ENCODE assay signal across 9 cellular contexts in genomic region chr1:8017495-8018310, GRCh38. TPM values are rescaled to one million over a fixed set of nuclear protein-coding genes. Genes with fewer than 3 reads are reported as not detected.
DNase-seq lines count a peak whose midpoint lies in the region; ATAC-seq and TF ChIP-seq lines count a peak whose summit lies in the region.
"Had no signal": no experiment of that assay in that cellular context is flagged by ENCODE, and none has a peak within 500 bp of the region (broad histone marks: within the 10 kb centered on the region; RNA-seq: fewer than 3 reads in every experiment).

No MANE protein-coding gene starts in this region.

- H3K9me3 Mint-ChIP-seq in Calu3 (ENCODE audit: low read depth, unreplicated experiment) (no peaks in the 10 kb centered on the region), endodermal cell (no peaks in the 10 kb centered on the region), neural crest cell (no peaks in the 10 kb centered on the region)
- no peaks in the 10 kb centered on the region for H3K9me3 Mint-ChIP-seq in natural killer cell treated with Interleukin-12 subunit alpha and Interleukin-12 subunit beta and Interleukin-15 and Interleukin-18, amount 100 ng/mL, for 72 hours
- H3K9me3 Mint-ChIP-seq: activated T-helper 1 cell treated with anti-CD3 and anti-CD28 coated beads, Interleukin-12 subunit alpha, Interleukin-12 subunit beta, Interleukin-2, Interleukin-4 antibody, amounts not matched to agents 30 ng/mL and 10 ng/mL and 1 ng/mL, durations not matched to agents 14 hours and 24 hours and 36 hours had no signal

- H3K27me3 Mint-ChIP-seq in Calu3 (ENCODE audit: unreplicated experiment), result no peaks in the 10 kb centered on the region
- no peaks in the 10 kb centered on the region for H3K27me3 Mint-ChIP-seq in endodermal cell (ENCODE audit: insufficient read depth)
- no peaks in the 10 kb centered on the region for H3K27me3 Mint-ChIP-seq in neural crest cell (ENCODE audit: low read depth)
- peaks cover 10 to 24% of the 10 kb centered on the region in 2 donors for H3K27me3 Mint-ChIP-seq in natural killer cell treated with Interleukin-12 subunit alpha and Interleukin-12 subunit beta and Interleukin-15 and Interleukin-18, amount 100 ng/mL, for 72 hours

- ATAC-seq in natural killer cell treated with Interleukin-12 subunit alpha and Interleukin-12 subunit beta and Interleukin-15 and Interleukin-18, amount 100 ng/mL, for 72 hours, result no peak
- ATAC-seq in HG03095 (IDR thresholded peaks at IDR 0.05; ENCODE audit: unreplicated experiment), result no peak

- TF ChIP-seq CTCF in Calu3 (IDR thresholded peaks at IDR 0.05; ENCODE audit: unreplicated experiment) (no peak), endodermal cell (conservative IDR thresholded peaks at IDR 0.05) (no peak), neural crest cell (conservative IDR thresholded peaks at IDR 0.05) (no peak)

- peak overlapping the region; percentile 93 for H3K27ac Mint-ChIP-seq in Calu3 (ENCODE audit: unreplicated experiment)
- H3K27ac Mint-ChIP-seq in endodermal cell, result peak overlapping the region; percentile 67
- H3K27ac Mint-ChIP-seq in neural crest cell (ENCODE audit: unreplicated experiment), result peak overlapping the region; percentile 76
- H3K27ac Mint-ChIP-seq in natural killer cell treated with Interleukin-12 subunit alpha and Interleukin-12 subunit beta and Interleukin-15 and Interleukin-18, amount 100 ng/mL, for 72 hours, result no peak overlapping the region
- H3K27ac Mint-ChIP-seq: activated T-helper 1 cell treated with anti-CD3 and anti-CD28 coated beads, Interleukin-12 subunit alpha, Interleukin-12 subunit beta, Interleukin-2, Interleukin-4 antibody, amounts not matched to agents 30 ng/mL and 10 ng/mL and 1 ng/mL, durations not matched to agents 14 hours and 24 hours and 36 hours had no signal

- H3K9me3 ChIP-seq in endodermal cell (ENCODE audit: control insufficient read depth, low read length), result no peaks in the 10 kb centered on the region

- H3K4me3 ChIP-seq in endodermal cell (ENCODE audit: low read length), result peak overlapping the region; percentile 59

- peaks cover 94% of the 10 kb centered on the region for H3K36me3 Mint-ChIP-seq in Calu3 (ENCODE audit: insufficient read depth, unreplicated experiment)
- H3K36me3 Mint-ChIP-seq in endodermal cell (ENCODE audit: low read depth), result peaks cover 21% of the 10 kb centered on the region
- H3K36me3 Mint-ChIP-seq in neural crest cell (ENCODE audit: low read depth), result no peaks in the 10 kb centered on the region
- no peaks in the 10 kb centered on the region for H3K36me3 Mint-ChIP-seq in natural killer cell treated with Interleukin-12 subunit alpha and Interleukin-12 subunit beta and Interleukin-15 and Interleukin-18, amount 100 ng/mL, for 72 hours

- H3K4me1 ChIP-seq in endodermal cell (ENCODE audit: control insufficient read depth, insufficient read depth, low read length), result peaks cover 23% of the 10 kb centered on the region

- peaks cover 57% of the 10 kb centered on the region for H3K4me1 Mint-ChIP-seq in Calu3 (ENCODE audit: low read depth, unreplicated experiment)
- peaks cover 65% of the 10 kb centered on the region for H3K4me1 Mint-ChIP-seq in endodermal cell
- peaks cover 79% of the 10 kb centered on the region for H3K4me1 Mint-ChIP-seq in neural crest cell
- peaks cover 0 to 8% of the 10 kb centered on the region in 2 donors for H3K4me1 Mint-ChIP-seq in natural killer cell treated with Interleukin-12 subunit alpha and Interleukin-12 subunit beta and Interleukin-15 and Interleukin-18, amount 100 ng/mL, for 72 hours (ENCODE audit: low read depth in 2 of 2)

- peak overlapping the region; percentile 7 for H3K9ac ChIP-seq in endodermal cell (ENCODE audit: extremely low read depth, low read length, poor library complexity, severe bottlenecking)

- H3K27ac ChIP-seq in endodermal cell (ENCODE audit: low read depth, low read length), result peak overlapping the region; percentile 58

- peaks cover 36% of the 10 kb centered on the region for H3K36me3 ChIP-seq in endodermal cell (ENCODE audit: control insufficient read depth, insufficient read depth, low read length)

- CTCF ChIA-PET in Calu3 (lab: Charles Lee), result interaction anchor here (0.9 to 1.3 kb wide), 5 partner anchors 12 to 297 kb away, joined by 3 to 4 read pairs (median 3); no protein-coding TSS in a partner anchor

- no TSS peak for BruUV-seq in Calu3 (replicated peaks; lab: Mats Ljungman, UMichigan)

- no peaks in the 10 kb centered on the region for H3K27me3 ChIP-seq in endodermal cell (ENCODE audit: control insufficient read depth, insufficient read depth, low read length, poor library complexity, severe bottlenecking)

- in situ Hi-C loops in KBM-7 (cut with MboI; ENCODE audit: low pct_unique_long_range_greater_than_20kb, low sequenced_read_pairs), result loop anchor here (25.0 kb wide), 1 partner anchor 295 kb away; the partner anchor contains the start of gene SLC45A1

- WGBS in endodermal cell (ENCODE audit: insufficient coverage in 1 of 2, insufficient read length in 1 of 2), 2 experiments, result 19 to 56% methylated on average over 2 to 5 of the region's 5 CpGs

- intact Hi-C loops in Calu3 (cut with micrococcal nuclease; ENCODE audit: unreplicated experiment), result no loop called here

- H3K4me3 Mint-ChIP-seq in Calu3 (ENCODE audit: low read depth, unreplicated experiment), result peak overlapping the region; percentile 97
- peak overlapping the region; percentile 19 for H3K4me3 Mint-ChIP-seq in endodermal cell
- H3K4me3 Mint-ChIP-seq in neural crest cell, result peak overlapping the region; percentile 79
- no peak overlapping the region for H3K4me3 Mint-ChIP-seq in natural killer cell treated with Interleukin-12 subunit alpha and Interleukin-12 subunit beta and Interleukin-15 and Interleukin-18, amount 100 ng/mL, for 72 hours
- H3K4me3 Mint-ChIP-seq: activated T-helper 1 cell treated with anti-CD3 and anti-CD28 coated beads, Interleukin-12 subunit alpha, Interleukin-12 subunit beta, Interleukin-2, Interleukin-4 antibody, amounts not matched to agents 30 ng/mL and 10 ng/mL and 1 ng/mL, durations not matched to agents 14 hours and 24 hours and 36 hours had no signal

- peak; percentile 40 for DNase-seq in Calu3
- peak; percentile 46 to 48 for DNase-seq in NCI-H526 (lab: John Stamatoyannopoulos, UW)
- DNase-seq in endodermal cell, result no peak
- no peak for DNase-seq in neural crest cell (ENCODE audit: low read depth, low spot score)
- no peak for DNase-seq in DMS153 treated with DMSO at 0.1 percent for 48 hours (lab: John Stamatoyannopoulos, UW; ENCODE audit: unreplicated experiment)
- no peak for DNase-seq in KBM-7
- no peak for DNase-seq in natural killer cell treated with Interleukin-12 subunit alpha and Interleukin-12 subunit beta and Interleukin-15 and Interleukin-18, amount 100 ng/mL, for 72 hours (ENCODE audit: low spot score)

RNA-seq across cellular contexts. Expression of gene ERRFI1, which starts 8.4 kb away (rescaled TPM):
- total RNA-seq in Calu3 (2022) (74.9 and 83.0 TPM in 2 replicates), endodermal cell (10 to 100 TPM; 61.4 to 72.5 TPM), neural crest cell (23.3 and 24.0 TPM in 2 replicates)
- polyA plus RNA-seq in endodermal cell (2013, experiment 1 of 2), result 49.4 TPM
- polyA plus RNA-seq in endodermal cell (2013, experiment 2 of 2), result 46.4 TPM
- total RNA-seq in natural killer cell treated with Interleukin-12 subunit alpha and Interleukin-12 subunit beta and Interleukin-15 and Interleukin-18, amount 100 ng/mL, for 72 hours, result 1 to 10 TPM; 3.5 to 6.3 TPM

RNA-seq across cellular contexts. Expression of gene PARK7, which starts 56.2 kb away (rescaled TPM):
- 207 and 209 TPM in 2 replicates for total RNA-seq in Calu3 (2022)
- 100 to 1,000 TPM; 304 to 378 TPM for total RNA-seq in endodermal cell
- 288 TPM for polyA plus RNA-seq in endodermal cell (2013, experiment 1 of 2)
- 280 TPM for polyA plus RNA-seq in endodermal cell (2013, experiment 2 of 2)
- 383 and 386 TPM in 2 replicates for total RNA-seq in neural crest cell
- 100 to 1,000 TPM; 417 to 446 TPM for total RNA-seq in natural killer cell treated with Interleukin-12 subunit alpha and Interleukin-12 subunit beta and Interleukin-15 and Interleukin-18, amount 100 ng/mL, for 72 hours

Comparison
In these comparisons a context has a peak if more than half of its experiments do, and no peak if none do; other contexts are left out.
1. DNase-seq: peak in Calu3 (single experiment) and NCI-H526 (2 of 2); none in endodermal cell (single experiment), neural crest cell (single experiment), DMS153 treated with DMSO at 0.1 percent for 48 hours (single experiment), KBM-7 (single experiment) and natural killer cell treated with Interleukin-12 subunit alpha and Interleukin-12 subunit beta and Interleukin-15 and Interleukin-18, amount 100 ng/mL, for 72 hours (single experiment).
2. H3K27ac Mint-ChIP-seq: peak in Calu3 (single experiment), endodermal cell (single experiment) and neural crest cell (single experiment); none in natural killer cell treated with Interleukin-12 subunit alpha and Interleukin-12 subunit beta and Interleukin-15 and Interleukin-18, amount 100 ng/mL, for 72 hours (0 of 2).